20 cellular contexts compared by ENCODE assay signal in genomic region chr6:22298393-22299010, GRCh38. TPM values are rescaled to one million over a fixed set of nuclear protein-coding genes. Genes with fewer than 3 reads are reported as not detected.
A peak's percentile ranks its signal among the peaks of the same experiment; 100 is the strongest.
DNase-seq lines count a peak whose midpoint lies in the region; ATAC-seq, FAIRE-seq and TF ChIP-seq lines count a peak whose summit lies in the region.
"Had no signal": no experiment of that assay in that cellular context is flagged by ENCODE, and none has a peak within 500 bp of the region (broad histone marks: within the 10 kb centered on the region; RNA-seq: fewer than 3 reads in every experiment).

No MANE protein-coding gene starts in this region.

- no peak overlapping the region for H3K27ac ChIP-seq in osteoblast (ENCODE audit: low read depth, low read length)

- H3K36me3 ChIP-seq in bronchial epithelial cell (ENCODE audit: control insufficient read depth, insufficient read depth, low read length): no peaks in the 10 kb centered on the region
- no peaks in the 10 kb centered on the region for H3K36me3 ChIP-seq in osteoblast (ENCODE audit: insufficient read depth, low read length)

- H3K27me3 ChIP-seq in bronchial epithelial cell (ENCODE audit: control insufficient read depth, insufficient read depth, low read length) (no peaks in the 10 kb centered on the region), osteoblast (ENCODE audit: insufficient read depth, low read length) (no peaks in the 10 kb centered on the region)

- no peaks in the 10 kb centered on the region for H3K9me3 ChIP-seq in osteoblast (ENCODE audit: low read depth, low read length)
- H3K9me3 ChIP-seq: Caco-2 had no signal

- DNase-seq in EL (peak; percentile 12), NCI-H69 (lab: John Stamatoyannopoulos, UW) (peak; percentile 54), bronchial epithelial cell (ENCODE audit: low read depth) (peak; percentile 31), osteoblast (ENCODE audit: insufficient read length, low spot score, missing footprints) (no peak), NCI-H128 (lab: John Stamatoyannopoulos, UW; ENCODE audit: unreplicated experiment) (no peak), ureter (ENCODE audit: low spot score) (no peak)
- DNase-seq: Caco-2; CD4-positive, CD25-positive, alpha-beta regulatory T cell; DMS153; HFFc6; Kasumi-1; NCI-H146; NCI-H2081 treated with DMSO at 0.1 percent for 48 hours; NCI-H526 treated with DMSO at 0.1 percent for 48 hours; OCI-M1; SIG-M5 had no signal

- no peak for ATAC-seq in HG03521 (IDR thresholded peaks at IDR 0.05; ENCODE audit: unreplicated experiment)

- H3K79me2 ChIP-seq in osteoblast (ENCODE audit: insufficient read depth, low read length): no peaks in the 10 kb centered on the region

- H4K20me1 ChIP-seq in osteoblast (ENCODE audit: insufficient read depth, low read length): no peaks in the 10 kb centered on the region

- FAIRE-seq in bronchial epithelial cell (lab: Jason Lieb, UNC): no peak
- FAIRE-seq: H1 had no signal

- H3K4me1 ChIP-seq in osteoblast (ENCODE audit: insufficient read depth, low read length): peaks cover 4% of the 10 kb centered on the region
- H3K4me1 ChIP-seq: Caco-2 had no signal

- H2AFZ ChIP-seq in osteoblast (ENCODE audit: low read length): peak overlapping the region; percentile 5

- H3K4me2 ChIP-seq in osteoblast (ENCODE audit: insufficient read depth, low read length): peak overlapping the region; percentile 34

- H3K4me3 ChIP-seq in bronchial epithelial cell (ENCODE audit: low read depth, low read length): no peak overlapping the region
- no peak overlapping the region for H3K4me3 ChIP-seq in osteoblast (ENCODE audit: insufficient read depth, low read length)

- no peak for TF ChIP-seq CTCF in bronchial epithelial cell (IDR thresholded peaks at IDR 0.05; ENCODE audit: insufficient read depth, low read length, severe bottlenecking)
- TF ChIP-seq CTCF in osteoblast (IDR thresholded peaks at IDR 0.05; ENCODE audit: extremely low read depth, low read depth, low read length): no peak

RNA-seq across cellular contexts. Expression of gene PRL, which starts 1.7 kb away (rescaled TPM):
- total RNA-seq in bronchial epithelial cell (not detected in 2 replicates), osteoblast (under 0.01 TPM in 1 of 2 replicates, not detected in the other), ureter (not detected)
- total RNA-seq: Caco-2; CD4-positive, CD25-positive, alpha-beta regulatory T cell; H1; HFFc6; HT-29; RPMI7951 had no signal

Comparison
In these comparisons a context has a peak if more than half of its experiments do, and no peak if none do; other contexts are left out.
1. DNase-seq: peak in EL (single experiment), NCI-H69 (single experiment) and bronchial epithelial cell (single experiment); none in osteoblast (single experiment), NCI-H128 (single experiment) and ureter (single experiment).